In genomic region chr3:4438296-4438695, GRCh38 we compare ENCODE assay signal across 32 cellular contexts.
"Had no signal": no experiment of that assay in that cellular context is flagged by ENCODE, and none has a peak within 500 bp of the region (broad histone marks: within the 10 kb centered on the region; RNA-seq: fewer than 3 reads in every experiment).

No MANE protein-coding gene starts in this region.

- H2AFZ ChIP-seq: parathyroid adenoma had no signal

- H3K4me1 ChIP-seq: adrenal gland, body of pancreas, colonic mucosa, heart right ventricle, left ventricle myocardium inferior, psoas muscle, right atrium auricular region, suprapubic skin, tibial nerve, uterus had no signal

- H3K27me3 Mint-ChIP-seq: activated naive CD8-positive, alpha-beta T cell treated with anti-CD3 and anti-CD28 coated beads for 36 hours; naive thymus-derived CD8-positive, alpha-beta T cell; stimulated activated naive B cell treated with anti-CD40 and anti-IgM and Interleukin-4, amounts not matched to agents 10 μg/mL and 1 μg/mL and 100 μg/mL, for 72 hours had no signal

- H3K27me3 ChIP-seq: adrenal gland, body of pancreas, cardiac muscle cell, colonic mucosa, esophagus muscularis mucosa, heart right ventricle, right atrium auricular region, suprapubic skin, tibial nerve, uterus had no signal

- H3K9ac ChIP-seq: parathyroid adenoma had no signal

- H3K27ac ChIP-seq: adrenal gland, body of pancreas, cardiac muscle cell, colonic mucosa, esophagus muscularis mucosa, heart right ventricle, left ventricle myocardium inferior, parathyroid adenoma, psoas muscle, right atrium auricular region, suprapubic skin, tibial nerve, uterus, VCaP had no signal

- H3K4me3 Mint-ChIP-seq: activated naive CD4-positive, alpha-beta T cell treated with anti-CD3 and anti-CD28 coated beads for 36 hours; activated naive CD8-positive, alpha-beta T cell treated with anti-CD3 and anti-CD28 coated beads for 36 hours; naive thymus-derived CD8-positive, alpha-beta T cell; neural crest cell; stimulated activated naive B cell treated with anti-CD40 and anti-IgM and Interleukin-4, amounts not matched to agents 10 μg/mL and 1 μg/mL and 100 μg/mL, for 72 hours; T-helper 1 cell treated with Interleukin-12 subunit alpha and Interleukin-12 subunit beta and Interleukin-4 antibody, amounts not matched to agents 30 μg/mL and 1 μg/mL, for 36 hours had no signal

- H3K36me3 ChIP-seq: adrenal gland, cardiac muscle cell, colonic mucosa, right atrium auricular region, uterus had no signal

- H3K27ac Mint-ChIP-seq: activated naive CD4-positive, alpha-beta T cell treated with anti-CD3 and anti-CD28 coated beads for 36 hours; activated naive CD8-positive, alpha-beta T cell treated with anti-CD3 and anti-CD28 coated beads for 36 hours; stimulated activated naive B cell treated with anti-CD40 and anti-IgM and Interleukin-4, amounts not matched to agents 10 μg/mL and 1 μg/mL and 100 μg/mL, for 72 hours; T-helper 1 cell treated with Interleukin-12 subunit alpha and Interleukin-12 subunit beta and Interleukin-4 antibody, amounts not matched to agents 30 μg/mL and 1 μg/mL, for 36 hours had no signal

- H3K9me3 Mint-ChIP-seq: activated naive CD4-positive, alpha-beta T cell treated with anti-CD3 and anti-CD28 coated beads for 36 hours; activated naive CD8-positive, alpha-beta T cell treated with anti-CD3 and anti-CD28 coated beads for 36 hours; naive thymus-derived CD8-positive, alpha-beta T cell; neural crest cell; stimulated activated naive B cell treated with anti-CD40 and anti-IgM and Interleukin-4, amounts not matched to agents 10 μg/mL and 1 μg/mL and 100 μg/mL, for 72 hours; T-helper 1 cell treated with Interleukin-12 subunit alpha and Interleukin-12 subunit beta and Interleukin-4 antibody, amounts not matched to agents 30 μg/mL and 1 μg/mL, for 36 hours had no signal

- H3K9me3 ChIP-seq: adrenal gland, body of pancreas, colonic mucosa, esophagus muscularis mucosa, heart right ventricle, left ventricle myocardium inferior, psoas muscle, right atrium auricular region, suprapubic skin, tibial nerve, uterus had no signal

- H3K4me3 ChIP-seq: adrenal gland, body of pancreas, cardiac muscle cell, colonic mucosa, esophagus muscularis mucosa, heart right ventricle, left ventricle myocardium inferior, psoas muscle, right atrium auricular region, suprapubic skin, tibial nerve, uterus had no signal

- DNase-seq: activated CD4-positive, alpha-beta T cell treated with anti-CD3 and anti-CD28 coated beads for 4 hours; activated CD4-positive, alpha-beta T cell treated with anti-CD3 and anti-CD28 coated beads, Interleukin-2, amount 50 U/mL, for 4 hours; activated effector memory CD4-positive, alpha-beta T cell treated with Interleukin-2 at 50 U/mL for 16 hours; activated naive CD4-positive, alpha-beta T cell treated with anti-CD3 and anti-CD28 coated beads for 36 hours; activated naive CD8-positive, alpha-beta T cell treated with anti-CD3 and anti-CD28 coated beads for 36 hours; activated T-cell treated with anti-CD3 and anti-CD28 coated beads for 4 hours; adrenal gland; aorta; body of pancreas; cerebellar nuclear complex; colonic mucosa; effector memory CD4-positive, alpha-beta T cell; foreskin melanocyte; heart right ventricle; left ventricle myocardium inferior; naive thymus-derived CD8-positive, alpha-beta T cell; nucleus accumbens; psoas muscle; stimulated activated CD4-positive, alpha-beta T cell treated with anti-CD3 and anti-CD28 coated beads, Interleukin-15, amount 100 ng/mL, for 24 hours; stimulated activated CD4-positive, alpha-beta T cell treated with anti-CD3 and anti-CD28 coated beads, Interleukin-2, amount 100 ng/mL, for 24 hours; stimulated activated naive B cell treated with anti-CD40 and anti-IgM and Interleukin-4, amounts not matched to agents 10 μg/mL and 1 μg/mL and 100 μg/mL, for 72 hours; T-helper 9 cell; uterus had no signal

- H3K4me1 Mint-ChIP-seq: activated naive CD8-positive, alpha-beta T cell treated with anti-CD3 and anti-CD28 coated beads for 36 hours; neural crest cell had no signal

- ATAC-seq: body of pancreas; heart right ventricle; naive thymus-derived CD8-positive, alpha-beta T cell; psoas muscle; stimulated activated naive B cell treated with anti-CD40 and anti-IgM and Interleukin-4, amounts not matched to agents 10 μg/mL and 1 μg/mL and 100 μg/mL, for 72 hours had no signal
